Comparison of ENCODE assay signal across 1 cellular context in the genomic region with DNA sequence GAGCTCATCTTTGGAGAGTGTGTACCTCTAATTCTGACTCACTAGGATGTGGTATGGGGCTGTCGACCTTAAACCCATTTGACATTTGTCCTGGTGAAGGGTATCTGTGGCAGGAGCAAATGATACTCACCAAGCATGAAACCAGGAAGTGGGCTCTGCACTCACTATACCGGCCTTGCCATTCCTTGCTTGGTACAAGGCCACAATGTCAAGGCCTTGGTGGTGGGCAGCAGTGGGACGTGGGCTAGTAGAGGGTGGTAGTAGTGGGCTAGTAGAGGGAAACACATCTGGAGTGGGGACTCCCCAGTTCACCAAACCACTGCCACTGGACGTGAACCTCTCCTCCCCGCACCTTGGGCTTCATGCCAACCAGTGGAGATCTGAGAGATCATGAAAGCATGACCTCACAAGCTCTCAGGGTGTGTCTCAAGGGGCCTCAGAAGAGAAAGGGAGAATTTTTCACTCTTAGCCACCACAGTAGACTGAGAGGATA.
TF ChIP-seq lines count a peak whose summit lies in the region.

No MANE protein-coding gene starts in this region.

TF ChIP-seq in GM12878, 131 proteins besides CTCF, POLR2A, EP300 and RAD21 (continued from another document and continues in another):
- TF ChIP-seq, protein P1, sequence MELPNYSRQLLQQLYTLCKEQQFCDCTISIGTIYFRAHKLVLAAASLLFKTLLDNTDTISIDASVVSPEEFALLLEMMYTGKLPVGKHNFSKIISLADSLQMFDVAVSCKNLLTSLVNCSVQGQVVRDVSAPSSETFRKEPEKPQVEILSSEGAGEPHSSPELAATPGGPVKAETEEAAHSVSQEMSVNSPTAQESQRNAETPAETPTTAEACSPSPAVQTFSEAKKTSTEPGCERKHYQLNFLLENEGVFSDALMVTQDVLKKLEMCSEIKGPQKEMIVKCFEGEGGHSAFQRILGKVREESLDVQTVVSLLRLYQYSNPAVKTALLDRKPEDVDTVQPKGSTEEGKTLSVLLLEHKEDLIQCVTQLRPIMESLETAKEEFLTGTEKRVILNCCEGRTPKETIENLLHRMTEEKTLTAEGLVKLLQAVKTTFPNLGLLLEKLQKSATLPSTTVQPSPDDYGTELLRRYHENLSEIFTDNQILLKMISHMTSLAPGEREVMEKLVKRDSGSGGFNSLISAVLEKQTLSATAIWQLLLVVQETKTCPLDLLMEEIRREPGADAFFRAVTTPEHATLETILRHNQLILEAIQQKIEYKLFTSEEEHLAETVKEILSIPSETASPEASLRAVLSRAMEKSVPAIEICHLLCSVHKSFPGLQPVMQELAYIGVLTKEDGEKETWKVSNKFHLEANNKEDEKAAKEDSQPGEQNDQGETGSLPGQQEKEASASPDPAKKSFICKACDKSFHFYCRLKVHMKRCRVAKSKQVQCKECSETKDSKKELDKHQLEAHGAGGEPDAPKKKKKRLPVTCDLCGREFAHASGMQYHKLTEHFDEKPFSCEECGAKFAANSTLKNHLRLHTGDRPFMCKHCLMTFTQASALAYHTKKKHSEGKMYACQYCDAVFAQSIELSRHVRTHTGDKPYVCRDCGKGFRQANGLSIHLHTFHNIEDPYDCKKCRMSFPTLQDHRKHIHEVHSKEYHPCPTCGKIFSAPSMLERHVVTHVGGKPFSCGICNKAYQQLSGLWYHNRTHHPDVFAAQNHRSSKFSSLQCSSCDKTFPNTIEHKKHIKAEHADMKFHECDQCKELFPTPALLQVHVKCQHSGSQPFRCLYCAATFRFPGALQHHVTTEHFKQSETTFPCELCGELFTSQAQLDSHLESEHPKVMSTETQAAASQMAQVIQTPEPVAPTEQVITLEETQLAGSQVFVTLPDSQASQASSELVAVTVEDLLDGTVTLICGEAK (IDR thresholded peaks at IDR 0.05; ENCODE audit: borderline replicate concordance), result no peak
- TF ChIP-seq NR2F1 (conservative IDR thresholded peaks at IDR 0.05) (peak; percentile 75), CREB1 (IDR thresholded peaks at IDR 0.05; ENCODE audit: low read depth) (peak; percentile 44; the same call in 1 of the 2 replicates), NFXL1 (IDR thresholded peaks at IDR 0.05; ENCODE audit: borderline replicate concordance) (no peak), TCF12 (IDR thresholded peaks at IDR 0.05; ENCODE audit: low read depth, low read length) (no peak), IKZF1 (conservative IDR thresholded peaks at IDR 0.05) (peak; percentile 82), ASH2L (IDR thresholded peaks at IDR 0.05; ENCODE audit: borderline replicate concordance, low read depth) (no peak), SMC3 (IDR thresholded peaks at IDR 0.05; ENCODE audit: borderline replicate concordance, low read length) (no peak; the same call in 1 of the 2 replicates), SMARCA5 (IDR thresholded peaks at IDR 0.05) (no peak), POU2F2 (IDR thresholded peaks at IDR 0.05; ENCODE audit: borderline replicate concordance, low read depth, low read length) (no peak; the same call in 2 of the 3 replicates), BCL11A (IDR thresholded peaks at IDR 0.05; ENCODE audit: low read depth, low read length) (peak; percentile 61; the same call in 1 of the 2 replicates), POLR2AphosphoS2 (IDR thresholded peaks at IDR 0.05; ENCODE audit: low read depth, low read length) (no peak), RUNX3 (IDR thresholded peaks at IDR 0.05; ENCODE audit: low read length) (peak; percentile 86), SUZ12 (IDR thresholded peaks at IDR 0.05; ENCODE audit: unreplicated experiment) (no peak), HDGF (IDR thresholded peaks at IDR 0.05) (peak; percentile 56; the same call in 1 of the 2 replicates), NBN (IDR thresholded peaks at IDR 0.05) (no peak), GATAD2B (conservative IDR thresholded peaks at IDR 0.05; ENCODE audit: low read depth) (peak; percentile 83), MYB (IDR thresholded peaks at IDR 0.05; ENCODE audit: borderline replicate concordance, low read depth, low read length) (no peak), NRF1 (conservative IDR thresholded peaks at IDR 0.05; ENCODE audit: low read depth, low read length) (no peak), GABPA (IDR thresholded peaks at IDR 0.05; ENCODE audit: low read depth) (no peak), TBL1XR1 (IDR thresholded peaks at IDR 0.05; ENCODE audit: low read depth, low read length) (peak; percentile 69; the same call in 1 of the 2 replicates), DPF2 (IDR thresholded peaks at IDR 0.05) (peak; percentile 90), STAT3 (IDR thresholded peaks at IDR 0.05; ENCODE audit: low read depth, low read length) (no peak), BHLHE40 (IDR thresholded peaks at IDR 0.05; ENCODE audit: borderline replicate concordance in 1 of 2, low read depth in 2 of 2, low read length in 1 of 2) (peak in 1 of 2 experiments; percentile 29; a peak in 1 of 4 replicates), ESRRA (IDR thresholded peaks at IDR 0.05; ENCODE audit: low read length) (no peak), SREBF1 (IDR thresholded peaks at IDR 0.05; ENCODE audit: low read length) (no peak), TCF7 (IDR thresholded peaks at IDR 0.05; ENCODE audit: borderline replicate concordance) (peak; percentile 37; the same call in 1 of the 2 replicates)
- TF ChIP-seq, protein P2, sequence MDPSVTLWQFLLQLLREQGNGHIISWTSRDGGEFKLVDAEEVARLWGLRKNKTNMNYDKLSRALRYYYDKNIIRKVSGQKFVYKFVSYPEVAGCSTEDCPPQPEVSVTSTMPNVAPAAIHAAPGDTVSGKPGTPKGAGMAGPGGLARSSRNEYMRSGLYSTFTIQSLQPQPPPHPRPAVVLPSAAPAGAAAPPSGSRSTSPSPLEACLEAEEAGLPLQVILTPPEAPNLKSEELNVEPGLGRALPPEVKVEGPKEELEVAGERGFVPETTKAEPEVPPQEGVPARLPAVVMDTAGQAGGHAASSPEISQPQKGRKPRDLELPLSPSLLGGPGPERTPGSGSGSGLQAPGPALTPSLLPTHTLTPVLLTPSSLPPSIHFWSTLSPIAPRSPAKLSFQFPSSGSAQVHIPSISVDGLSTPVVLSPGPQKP (IDR thresholded peaks at IDR 0.05; ENCODE audit: low read depth, low read length), result no peak
- TF ChIP-seq, protein P3, sequence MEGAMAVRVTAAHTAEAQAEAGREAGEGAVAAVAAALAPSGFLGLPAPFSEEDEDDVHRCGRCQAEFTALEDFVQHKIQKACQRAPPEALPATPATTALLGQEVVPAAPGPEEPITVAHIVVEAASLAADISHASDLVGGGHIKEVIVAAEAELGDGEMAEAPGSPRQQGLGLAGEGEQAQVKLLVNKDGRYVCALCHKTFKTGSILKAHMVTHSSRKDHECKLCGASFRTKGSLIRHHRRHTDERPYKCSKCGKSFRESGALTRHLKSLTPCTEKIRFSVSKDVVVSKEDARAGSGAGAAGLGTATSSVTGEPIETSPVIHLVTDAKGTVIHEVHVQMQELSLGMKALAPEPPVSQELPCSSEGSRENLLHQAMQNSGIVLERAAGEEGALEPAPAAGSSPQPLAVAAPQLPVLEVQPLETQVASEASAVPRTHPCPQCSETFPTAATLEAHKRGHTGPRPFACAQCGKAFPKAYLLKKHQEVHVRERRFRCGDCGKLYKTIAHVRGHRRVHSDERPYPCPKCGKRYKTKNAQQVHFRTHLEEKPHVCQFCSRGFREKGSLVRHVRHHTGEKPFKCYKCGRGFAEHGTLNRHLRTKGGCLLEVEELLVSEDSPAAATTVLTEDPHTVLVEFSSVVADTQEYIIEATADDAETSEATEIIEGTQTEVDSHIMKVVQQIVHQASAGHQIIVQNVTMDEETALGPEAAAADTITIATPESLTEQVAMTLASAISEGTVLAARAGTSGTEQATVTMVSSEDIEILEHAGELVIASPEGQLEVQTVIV (IDR thresholded peaks at IDR 0.05; ENCODE audit: borderline replicate concordance, partially characterized antibody), result no peak
- TF ChIP-seq, protein P4, sequence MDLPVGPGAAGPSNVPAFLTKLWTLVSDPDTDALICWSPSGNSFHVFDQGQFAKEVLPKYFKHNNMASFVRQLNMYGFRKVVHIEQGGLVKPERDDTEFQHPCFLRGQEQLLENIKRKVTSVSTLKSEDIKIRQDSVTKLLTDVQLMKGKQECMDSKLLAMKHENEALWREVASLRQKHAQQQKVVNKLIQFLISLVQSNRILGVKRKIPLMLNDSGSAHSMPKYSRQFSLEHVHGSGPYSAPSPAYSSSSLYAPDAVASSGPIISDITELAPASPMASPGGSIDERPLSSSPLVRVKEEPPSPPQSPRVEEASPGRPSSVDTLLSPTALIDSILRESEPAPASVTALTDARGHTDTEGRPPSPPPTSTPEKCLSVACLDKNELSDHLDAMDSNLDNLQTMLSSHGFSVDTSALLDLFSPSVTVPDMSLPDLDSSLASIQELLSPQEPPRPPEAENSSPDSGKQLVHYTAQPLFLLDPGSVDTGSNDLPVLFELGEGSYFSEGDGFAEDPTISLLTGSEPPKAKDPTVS (IDR thresholded peaks at IDR 0.05; ENCODE audit: low read depth, low read length), result no peak
- TF ChIP-seq, protein P5, sequence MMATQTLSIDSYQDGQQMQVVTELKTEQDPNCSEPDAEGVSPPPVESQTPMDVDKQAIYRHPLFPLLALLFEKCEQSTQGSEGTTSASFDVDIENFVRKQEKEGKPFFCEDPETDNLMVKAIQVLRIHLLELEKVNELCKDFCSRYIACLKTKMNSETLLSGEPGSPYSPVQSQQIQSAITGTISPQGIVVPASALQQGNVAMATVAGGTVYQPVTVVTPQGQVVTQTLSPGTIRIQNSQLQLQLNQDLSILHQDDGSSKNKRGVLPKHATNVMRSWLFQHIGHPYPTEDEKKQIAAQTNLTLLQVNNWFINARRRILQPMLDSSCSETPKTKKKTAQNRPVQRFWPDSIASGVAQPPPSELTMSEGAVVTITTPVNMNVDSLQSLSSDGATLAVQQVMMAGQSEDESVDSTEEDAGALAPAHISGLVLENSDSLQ (IDR thresholded peaks at IDR 0.05), result no peak
- TF ChIP-seq, protein P6, sequence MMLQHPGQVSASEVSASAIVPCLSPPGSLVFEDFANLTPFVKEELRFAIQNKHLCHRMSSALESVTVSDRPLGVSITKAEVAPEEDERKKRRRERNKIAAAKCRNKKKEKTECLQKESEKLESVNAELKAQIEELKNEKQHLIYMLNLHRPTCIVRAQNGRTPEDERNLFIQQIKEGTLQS (IDR thresholded peaks at IDR 0.05; ENCODE audit: borderline replicate concordance, extremely low read depth, low read depth, low read length), result no peak
- TF ChIP-seq, protein P7, sequence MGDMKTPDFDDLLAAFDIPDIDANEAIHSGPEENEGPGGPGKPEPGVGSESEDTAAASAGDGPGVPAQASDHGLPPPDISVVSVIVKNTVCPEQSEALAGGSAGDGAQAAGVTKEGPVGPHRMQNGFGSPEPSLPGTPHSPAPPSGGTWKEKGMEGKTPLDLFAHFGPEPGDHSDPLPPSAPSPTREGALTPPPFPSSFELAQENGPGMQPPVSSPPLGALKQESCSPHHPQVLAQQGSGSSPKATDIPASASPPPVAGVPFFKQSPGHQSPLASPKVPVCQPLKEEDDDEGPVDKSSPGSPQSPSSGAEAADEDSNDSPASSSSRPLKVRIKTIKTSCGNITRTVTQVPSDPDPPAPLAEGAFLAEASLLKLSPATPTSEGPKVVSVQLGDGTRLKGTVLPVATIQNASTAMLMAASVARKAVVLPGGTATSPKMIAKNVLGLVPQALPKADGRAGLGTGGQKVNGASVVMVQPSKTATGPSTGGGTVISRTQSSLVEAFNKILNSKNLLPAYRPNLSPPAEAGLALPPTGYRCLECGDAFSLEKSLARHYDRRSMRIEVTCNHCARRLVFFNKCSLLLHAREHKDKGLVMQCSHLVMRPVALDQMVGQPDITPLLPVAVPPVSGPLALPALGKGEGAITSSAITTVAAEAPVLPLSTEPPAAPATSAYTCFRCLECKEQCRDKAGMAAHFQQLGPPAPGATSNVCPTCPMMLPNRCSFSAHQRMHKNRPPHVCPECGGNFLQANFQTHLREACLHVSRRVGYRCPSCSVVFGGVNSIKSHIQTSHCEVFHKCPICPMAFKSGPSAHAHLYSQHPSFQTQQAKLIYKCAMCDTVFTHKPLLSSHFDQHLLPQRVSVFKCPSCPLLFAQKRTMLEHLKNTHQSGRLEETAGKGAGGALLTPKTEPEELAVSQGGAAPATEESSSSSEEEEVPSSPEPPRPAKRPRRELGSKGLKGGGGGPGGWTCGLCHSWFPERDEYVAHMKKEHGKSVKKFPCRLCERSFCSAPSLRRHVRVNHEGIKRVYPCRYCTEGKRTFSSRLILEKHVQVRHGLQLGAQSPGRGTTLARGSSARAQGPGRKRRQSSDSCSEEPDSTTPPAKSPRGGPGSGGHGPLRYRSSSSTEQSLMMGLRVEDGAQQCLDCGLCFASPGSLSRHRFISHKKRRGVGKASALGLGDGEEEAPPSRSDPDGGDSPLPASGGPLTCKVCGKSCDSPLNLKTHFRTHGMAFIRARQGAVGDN (IDR thresholded peaks at IDR 0.05), result no peak
- TF ChIP-seq, protein P8, sequence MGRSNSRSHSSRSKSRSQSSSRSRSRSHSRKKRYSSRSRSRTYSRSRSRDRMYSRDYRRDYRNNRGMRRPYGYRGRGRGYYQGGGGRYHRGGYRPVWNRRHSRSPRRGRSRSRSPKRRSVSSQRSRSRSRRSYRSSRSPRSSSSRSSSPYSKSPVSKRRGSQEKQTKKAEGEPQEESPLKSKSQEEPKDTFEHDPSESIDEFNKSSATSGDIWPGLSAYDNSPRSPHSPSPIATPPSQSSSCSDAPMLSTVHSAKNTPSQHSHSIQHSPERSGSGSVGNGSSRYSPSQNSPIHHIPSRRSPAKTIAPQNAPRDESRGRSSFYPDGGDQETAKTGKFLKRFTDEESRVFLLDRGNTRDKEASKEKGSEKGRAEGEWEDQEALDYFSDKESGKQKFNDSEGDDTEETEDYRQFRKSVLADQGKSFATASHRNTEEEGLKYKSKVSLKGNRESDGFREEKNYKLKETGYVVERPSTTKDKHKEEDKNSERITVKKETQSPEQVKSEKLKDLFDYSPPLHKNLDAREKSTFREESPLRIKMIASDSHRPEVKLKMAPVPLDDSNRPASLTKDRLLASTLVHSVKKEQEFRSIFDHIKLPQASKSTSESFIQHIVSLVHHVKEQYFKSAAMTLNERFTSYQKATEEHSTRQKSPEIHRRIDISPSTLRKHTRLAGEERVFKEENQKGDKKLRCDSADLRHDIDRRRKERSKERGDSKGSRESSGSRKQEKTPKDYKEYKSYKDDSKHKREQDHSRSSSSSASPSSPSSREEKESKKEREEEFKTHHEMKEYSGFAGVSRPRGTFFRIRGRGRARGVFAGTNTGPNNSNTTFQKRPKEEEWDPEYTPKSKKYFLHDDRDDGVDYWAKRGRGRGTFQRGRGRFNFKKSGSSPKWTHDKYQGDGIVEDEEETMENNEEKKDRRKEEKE (IDR thresholded peaks at IDR 0.05), result no peak
- TF ChIP-seq, protein P9, sequence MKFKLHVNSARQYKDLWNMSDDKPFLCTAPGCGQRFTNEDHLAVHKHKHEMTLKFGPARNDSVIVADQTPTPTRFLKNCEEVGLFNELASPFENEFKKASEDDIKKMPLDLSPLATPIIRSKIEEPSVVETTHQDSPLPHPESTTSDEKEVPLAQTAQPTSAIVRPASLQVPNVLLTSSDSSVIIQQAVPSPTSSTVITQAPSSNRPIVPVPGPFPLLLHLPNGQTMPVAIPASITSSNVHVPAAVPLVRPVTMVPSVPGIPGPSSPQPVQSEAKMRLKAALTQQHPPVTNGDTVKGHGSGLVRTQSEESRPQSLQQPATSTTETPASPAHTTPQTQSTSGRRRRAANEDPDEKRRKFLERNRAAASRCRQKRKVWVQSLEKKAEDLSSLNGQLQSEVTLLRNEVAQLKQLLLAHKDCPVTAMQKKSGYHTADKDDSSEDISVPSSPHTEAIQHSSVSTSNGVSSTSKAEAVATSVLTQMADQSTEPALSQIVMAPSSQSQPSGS (IDR thresholded peaks at IDR 0.05; ENCODE audit: low read length), result peak; percentile 79
- TF ChIP-seq, protein P10, sequence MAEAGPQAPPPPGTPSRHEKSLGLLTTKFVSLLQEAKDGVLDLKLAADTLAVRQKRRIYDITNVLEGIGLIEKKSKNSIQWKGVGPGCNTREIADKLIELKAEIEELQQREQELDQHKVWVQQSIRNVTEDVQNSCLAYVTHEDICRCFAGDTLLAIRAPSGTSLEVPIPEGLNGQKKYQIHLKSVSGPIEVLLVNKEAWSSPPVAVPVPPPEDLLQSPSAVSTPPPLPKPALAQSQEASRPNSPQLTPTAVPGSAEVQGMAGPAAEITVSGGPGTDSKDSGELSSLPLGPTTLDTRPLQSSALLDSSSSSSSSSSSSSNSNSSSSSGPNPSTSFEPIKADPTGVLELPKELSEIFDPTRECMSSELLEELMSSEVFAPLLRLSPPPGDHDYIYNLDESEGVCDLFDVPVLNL (IDR thresholded peaks at IDR 0.05; ENCODE audit: low read depth, low read length), result no peak
